ENCODE assay signal across 9 cellular contexts in genomic region chr1:107787299-107787698, GRCh38.
A peak's percentile ranks its signal among the peaks of the same experiment; 100 is the strongest.
DNase-seq lines count a peak whose midpoint lies in the region; ATAC-seq and TF ChIP-seq lines count a peak whose summit lies in the region.
"Had no signal": no experiment of that assay in that cellular context is flagged by ENCODE, and none has a peak within 500 bp of the region (broad histone marks: within the 10 kb centered on the region; RNA-seq: fewer than 3 reads in every experiment).

No MANE protein-coding gene starts in this region.

- intact Hi-C loops in uterus (cut with DNase I; ENCODE audit: low total_unique reads), result loop anchor here (10.0 kb wide), 1 partner anchor 338 kb away; no protein-coding TSS in a partner anchor

- DNase-seq in activated T-cell treated with anti-CD3 and anti-CD28 coated beads for 48 hours (ENCODE audit: low read depth) (peak; percentile 7), NCI-H1105 treated with DMSO at 0.1 percent for 48 hours (lab: John Stamatoyannopoulos, UW) (peak; percentile 30), astrocyte of the cerebellum (ENCODE audit: low read depth) (no peak), uterus (no peak)
- DNase-seq in activated T-cell treated with anti-CD3 and anti-CD28 coated beads, Interleukin-2, amount 50 U/mL, for 1 hour, result no peak
- peak; percentile 20 for DNase-seq in stimulated activated CD4-positive, alpha-beta T cell treated with anti-CD3 and anti-CD28 coated beads, Interleukin-4, amount 100 ng/mL, for 24 hours
- DNase-seq: PC-3 had no signal

- H3K4me3 ChIP-seq in astrocyte of the cerebellum (ENCODE audit: low read depth, low read length), result no peak overlapping the region
- no peak overlapping the region for H3K4me3 ChIP-seq in uterus

- no peak overlapping the region for H3K27ac ChIP-seq in uterus

- TF ChIP-seq CTCF in astrocyte of the cerebellum (IDR thresholded peaks at IDR 0.05; ENCODE audit: low read depth, low read length, missing control alignments) (peak; percentile 11), uterus (IDR thresholded peaks at IDR 0.05) (no peak)

- no peaks in the 10 kb centered on the region for H3K36me3 ChIP-seq in uterus

- ATAC-seq in HG03025 (IDR thresholded peaks at IDR 0.05; ENCODE audit: low FRiP score, unreplicated experiment) (no peak), GM18873 (IDR thresholded peaks at IDR 0.05; ENCODE audit: low FRiP score, unreplicated experiment) (no peak)
- ATAC-seq: PC-3 had no signal

- H3K4me1 ChIP-seq in uterus, result no peaks in the 10 kb centered on the region

- no peaks in the 10 kb centered on the region for H3K27me3 ChIP-seq in uterus

- no peak for TF ChIP-seq POLR2A in uterus (IDR thresholded peaks at IDR 0.05)

- in situ Hi-C loops in astrocyte of the cerebellum (cut with HindIII; ENCODE audit: low sequenced_read_pairs), result no loop called here

- H3K9me3 ChIP-seq in uterus, result no peaks in the 10 kb centered on the region

Comparison
In these comparisons a context has a peak if more than half of its experiments do, and no peak if none do; other contexts are left out.
1. DNase-seq: peak in activated T-cell treated with anti-CD3 and anti-CD28 coated beads for 48 hours (single experiment), NCI-H1105 treated with DMSO at 0.1 percent for 48 hours (single experiment) and stimulated activated CD4-positive, alpha-beta T cell treated with anti-CD3 and anti-CD28 coated beads, Interleukin-4, amount 100 ng/mL, for 24 hours (single experiment); none in activated T-cell treated with anti-CD3 and anti-CD28 coated beads, Interleukin-2, amount 50 U/mL, for 1 hour (single experiment), astrocyte of the cerebellum (single experiment) and uterus (0 of 2).